1 cellular context compared by ENCODE assay signal in genomic region chr15:101156509-101157159, GRCh38.
TF ChIP-seq lines count a peak whose summit lies in the region.

No MANE protein-coding gene starts in this region.

TF ChIP-seq in GM12878, 131 proteins besides CTCF, POLR2A, EP300 and RAD21 (continued from another document and continues in another):
- TF ChIP-seq, protein P1, sequence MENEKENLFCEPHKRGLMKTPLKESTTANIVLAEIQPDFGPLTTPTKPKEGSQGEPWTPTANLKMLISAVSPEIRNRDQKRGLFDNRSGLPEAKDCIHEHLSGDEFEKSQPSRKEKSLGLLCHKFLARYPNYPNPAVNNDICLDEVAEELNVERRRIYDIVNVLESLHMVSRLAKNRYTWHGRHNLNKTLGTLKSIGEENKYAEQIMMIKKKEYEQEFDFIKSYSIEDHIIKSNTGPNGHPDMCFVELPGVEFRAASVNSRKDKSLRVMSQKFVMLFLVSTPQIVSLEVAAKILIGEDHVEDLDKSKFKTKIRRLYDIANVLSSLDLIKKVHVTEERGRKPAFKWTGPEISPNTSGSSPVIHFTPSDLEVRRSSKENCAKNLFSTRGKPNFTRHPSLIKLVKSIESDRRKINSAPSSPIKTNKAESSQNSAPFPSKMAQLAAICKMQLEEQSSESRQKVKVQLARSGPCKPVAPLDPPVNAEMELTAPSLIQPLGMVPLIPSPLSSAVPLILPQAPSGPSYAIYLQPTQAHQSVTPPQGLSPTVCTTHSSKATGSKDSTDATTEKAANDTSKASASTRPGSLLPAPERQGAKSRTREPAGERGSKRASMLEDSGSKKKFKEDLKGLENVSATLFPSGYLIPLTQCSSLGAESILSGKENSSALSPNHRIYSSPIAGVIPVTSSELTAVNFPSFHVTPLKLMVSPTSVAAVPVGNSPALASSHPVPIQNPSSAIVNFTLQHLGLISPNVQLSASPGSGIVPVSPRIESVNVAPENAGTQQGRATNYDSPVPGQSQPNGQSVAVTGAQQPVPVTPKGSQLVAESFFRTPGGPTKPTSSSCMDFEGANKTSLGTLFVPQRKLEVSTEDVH (IDR thresholded peaks at IDR 0.05; ENCODE audit: low read depth, partially characterized antibody) = peak; percentile 63
- no peak for TF ChIP-seq NFXL1 (IDR thresholded peaks at IDR 0.05; ENCODE audit: borderline replicate concordance)
- TF ChIP-seq HDAC2 (IDR thresholded peaks at IDR 0.05) = no peak
- TF ChIP-seq KAT2A (conservative IDR thresholded peaks at IDR 0.05; ENCODE audit: control insufficient read depth, low read depth, low read length) = no peak
- no peak for TF ChIP-seq TAF1 (IDR thresholded peaks at IDR 0.05; ENCODE audit: borderline replicate concordance, low read depth, low read length)
- TF ChIP-seq USF2 (IDR thresholded peaks at IDR 0.05; ENCODE audit: borderline replicate concordance, low read depth, low read length) = no peak
- no peak for TF ChIP-seq KDM1A (IDR thresholded peaks at IDR 0.05; ENCODE audit: borderline replicate concordance)
- peak; percentile 55; the same call in 1 of the 2 replicates for TF ChIP-seq NKRF (conservative IDR thresholded peaks at IDR 0.05)
- no peak for TF ChIP-seq TARDBP (IDR thresholded peaks at IDR 0.05; ENCODE audit: borderline replicate concordance)
- TF ChIP-seq, protein P2, sequence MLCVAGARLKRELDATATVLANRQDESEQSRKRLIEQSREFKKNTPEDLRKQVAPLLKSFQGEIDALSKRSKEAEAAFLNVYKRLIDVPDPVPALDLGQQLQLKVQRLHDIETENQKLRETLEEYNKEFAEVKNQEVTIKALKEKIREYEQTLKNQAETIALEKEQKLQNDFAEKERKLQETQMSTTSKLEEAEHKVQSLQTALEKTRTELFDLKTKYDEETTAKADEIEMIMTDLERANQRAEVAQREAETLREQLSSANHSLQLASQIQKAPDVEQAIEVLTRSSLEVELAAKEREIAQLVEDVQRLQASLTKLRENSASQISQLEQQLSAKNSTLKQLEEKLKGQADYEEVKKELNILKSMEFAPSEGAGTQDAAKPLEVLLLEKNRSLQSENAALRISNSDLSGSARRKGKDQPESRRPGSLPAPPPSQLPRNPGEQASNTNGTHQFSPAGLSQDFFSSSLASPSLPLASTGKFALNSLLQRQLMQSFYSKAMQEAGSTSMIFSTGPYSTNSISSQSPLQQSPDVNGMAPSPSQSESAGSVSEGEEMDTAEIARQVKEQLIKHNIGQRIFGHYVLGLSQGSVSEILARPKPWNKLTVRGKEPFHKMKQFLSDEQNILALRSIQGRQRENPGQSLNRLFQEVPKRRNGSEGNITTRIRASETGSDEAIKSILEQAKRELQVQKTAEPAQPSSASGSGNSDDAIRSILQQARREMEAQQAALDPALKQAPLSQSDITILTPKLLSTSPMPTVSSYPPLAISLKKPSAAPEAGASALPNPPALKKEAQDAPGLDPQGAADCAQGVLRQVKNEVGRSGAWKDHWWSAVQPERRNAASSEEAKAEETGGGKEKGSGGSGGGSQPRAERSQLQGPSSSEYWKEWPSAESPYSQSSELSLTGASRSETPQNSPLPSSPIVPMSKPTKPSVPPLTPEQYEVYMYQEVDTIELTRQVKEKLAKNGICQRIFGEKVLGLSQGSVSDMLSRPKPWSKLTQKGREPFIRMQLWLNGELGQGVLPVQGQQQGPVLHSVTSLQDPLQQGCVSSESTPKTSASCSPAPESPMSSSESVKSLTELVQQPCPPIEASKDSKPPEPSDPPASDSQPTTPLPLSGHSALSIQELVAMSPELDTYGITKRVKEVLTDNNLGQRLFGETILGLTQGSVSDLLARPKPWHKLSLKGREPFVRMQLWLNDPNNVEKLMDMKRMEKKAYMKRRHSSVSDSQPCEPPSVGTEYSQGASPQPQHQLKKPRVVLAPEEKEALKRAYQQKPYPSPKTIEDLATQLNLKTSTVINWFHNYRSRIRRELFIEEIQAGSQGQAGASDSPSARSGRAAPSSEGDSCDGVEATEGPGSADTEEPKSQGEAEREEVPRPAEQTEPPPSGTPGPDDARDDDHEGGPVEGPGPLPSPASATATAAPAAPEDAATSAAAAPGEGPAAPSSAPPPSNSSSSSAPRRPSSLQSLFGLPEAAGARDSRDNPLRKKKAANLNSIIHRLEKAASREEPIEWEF (IDR thresholded peaks at IDR 0.05; ENCODE audit: insufficient replicate concordance, low read depth, low read length) = no peak
- TF ChIP-seq DPF2 (IDR thresholded peaks at IDR 0.05) = no peak
- TF ChIP-seq MTA3 (IDR thresholded peaks at IDR 0.05; ENCODE audit: borderline replicate concordance, low read length) = no peak
- no peak for TF ChIP-seq BMI1 (IDR thresholded peaks at IDR 0.05; ENCODE audit: borderline replicate concordance)
- TF ChIP-seq, protein P3, sequence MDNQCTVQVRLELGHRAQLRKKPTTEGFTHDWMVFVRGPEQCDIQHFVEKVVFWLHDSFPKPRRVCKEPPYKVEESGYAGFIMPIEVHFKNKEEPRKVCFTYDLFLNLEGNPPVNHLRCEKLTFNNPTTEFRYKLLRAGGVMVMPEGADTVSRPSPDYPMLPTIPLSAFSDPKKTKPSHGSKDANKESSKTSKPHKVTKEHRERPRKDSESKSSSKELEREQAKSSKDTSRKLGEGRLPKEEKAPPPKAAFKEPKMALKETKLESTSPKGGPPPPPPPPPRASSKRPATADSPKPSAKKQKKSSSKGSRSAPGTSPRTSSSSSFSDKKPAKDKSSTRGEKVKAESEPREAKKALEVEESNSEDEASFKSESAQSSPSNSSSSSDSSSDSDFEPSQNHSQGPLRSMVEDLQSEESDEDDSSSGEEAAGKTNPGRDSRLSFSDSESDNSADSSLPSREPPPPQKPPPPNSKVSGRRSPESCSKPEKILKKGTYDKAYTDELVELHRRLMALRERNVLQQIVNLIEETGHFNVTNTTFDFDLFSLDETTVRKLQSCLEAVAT (IDR thresholded peaks at IDR 0.05) = no peak
- TF ChIP-seq MAX (IDR thresholded peaks at IDR 0.05; ENCODE audit: low read depth, low read length) = no peak
- peak; percentile 66; the same call in 1 of the 2 replicates for TF ChIP-seq TBL1XR1 (IDR thresholded peaks at IDR 0.05; ENCODE audit: low read depth, low read length)
- TF ChIP-seq ZNF24 (IDR thresholded peaks at IDR 0.05) = no peak
- no peak for TF ChIP-seq SMARCA5 (IDR thresholded peaks at IDR 0.05)
- peak; percentile 70 for TF ChIP-seq MEF2A (IDR thresholded peaks at IDR 0.05; ENCODE audit: insufficient read depth, low read depth, low read length)
- TF ChIP-seq IKZF2 (IDR thresholded peaks at IDR 0.05) = peak; percentile 23 to 62; a peak in 1 of 4 replicates
- TF ChIP-seq JUND (IDR thresholded peaks at IDR 0.05; ENCODE audit: low read depth, low read length) = peak; percentile 72
- peak; percentile 86; the same call in 1 of the 2 replicates for TF ChIP-seq TCF3 (IDR thresholded peaks at IDR 0.05; ENCODE audit: borderline replicate concordance, insufficient read depth, low read depth, low read length)
- TF ChIP-seq SREBF1 (IDR thresholded peaks at IDR 0.05; ENCODE audit: low read length) = no peak
- no peak for TF ChIP-seq E2F4 (IDR thresholded peaks at IDR 0.05; ENCODE audit: low read depth, low read length)
- TF ChIP-seq CREB1 (IDR thresholded peaks at IDR 0.05; ENCODE audit: low read depth) = peak; percentile 89
- TF ChIP-seq GATAD2B (conservative IDR thresholded peaks at IDR 0.05; ENCODE audit: low read depth) = peak; percentile 67
- peak; percentile 38; the same call in 1 of the 2 replicates for TF ChIP-seq PAX5 (IDR thresholded peaks at IDR 0.05; ENCODE audit: borderline replicate concordance, low read depth, low read length)
- TF ChIP-seq BHLHE40 (IDR thresholded peaks at IDR 0.05; ENCODE audit: borderline replicate concordance in 1 of 2, low read depth in 2 of 2, low read length in 1 of 2) = peak; percentile 70 to 77; a peak in 3 of 4 replicates
- no peak for TF ChIP-seq TCF7 (IDR thresholded peaks at IDR 0.05; ENCODE audit: borderline replicate concordance)
- TF ChIP-seq PAX8 (IDR thresholded peaks at IDR 0.05) = no peak
- TF ChIP-seq SREBF2 (IDR thresholded peaks at IDR 0.05; ENCODE audit: low read length) = no peak
- no peak for TF ChIP-seq BRCA1 (IDR thresholded peaks at IDR 0.05; ENCODE audit: low read depth, low read length)
- TF ChIP-seq, protein P4, sequence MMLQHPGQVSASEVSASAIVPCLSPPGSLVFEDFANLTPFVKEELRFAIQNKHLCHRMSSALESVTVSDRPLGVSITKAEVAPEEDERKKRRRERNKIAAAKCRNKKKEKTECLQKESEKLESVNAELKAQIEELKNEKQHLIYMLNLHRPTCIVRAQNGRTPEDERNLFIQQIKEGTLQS (IDR thresholded peaks at IDR 0.05; ENCODE audit: borderline replicate concordance, extremely low read depth, low read depth, low read length) = no peak
- 0 out of 2 replicates have a peak, but pooled peaks have one; percentile 61 for TF ChIP-seq SIN3A (IDR thresholded peaks at IDR 0.05; ENCODE audit: low read depth, low read length)
- TF ChIP-seq FOS (IDR thresholded peaks at IDR 0.05; ENCODE audit: borderline replicate concordance, extremely low read depth, insufficient read length) = no peak
- TF ChIP-seq NFIC (IDR thresholded peaks at IDR 0.05; ENCODE audit: low read depth, low read length) = peak; percentile 63
- peak in 1 of 2 experiments; percentile 84; a peak in 2 of 4 replicates for TF ChIP-seq ETV6 (conservative IDR thresholded peaks at IDR 0.05 in 1 of 2, IDR thresholded peaks at IDR 0.05 in 1 of 2; ENCODE audit: borderline replicate concordance in 1 of 2, low read depth in 1 of 2)
- TF ChIP-seq, protein P5, sequence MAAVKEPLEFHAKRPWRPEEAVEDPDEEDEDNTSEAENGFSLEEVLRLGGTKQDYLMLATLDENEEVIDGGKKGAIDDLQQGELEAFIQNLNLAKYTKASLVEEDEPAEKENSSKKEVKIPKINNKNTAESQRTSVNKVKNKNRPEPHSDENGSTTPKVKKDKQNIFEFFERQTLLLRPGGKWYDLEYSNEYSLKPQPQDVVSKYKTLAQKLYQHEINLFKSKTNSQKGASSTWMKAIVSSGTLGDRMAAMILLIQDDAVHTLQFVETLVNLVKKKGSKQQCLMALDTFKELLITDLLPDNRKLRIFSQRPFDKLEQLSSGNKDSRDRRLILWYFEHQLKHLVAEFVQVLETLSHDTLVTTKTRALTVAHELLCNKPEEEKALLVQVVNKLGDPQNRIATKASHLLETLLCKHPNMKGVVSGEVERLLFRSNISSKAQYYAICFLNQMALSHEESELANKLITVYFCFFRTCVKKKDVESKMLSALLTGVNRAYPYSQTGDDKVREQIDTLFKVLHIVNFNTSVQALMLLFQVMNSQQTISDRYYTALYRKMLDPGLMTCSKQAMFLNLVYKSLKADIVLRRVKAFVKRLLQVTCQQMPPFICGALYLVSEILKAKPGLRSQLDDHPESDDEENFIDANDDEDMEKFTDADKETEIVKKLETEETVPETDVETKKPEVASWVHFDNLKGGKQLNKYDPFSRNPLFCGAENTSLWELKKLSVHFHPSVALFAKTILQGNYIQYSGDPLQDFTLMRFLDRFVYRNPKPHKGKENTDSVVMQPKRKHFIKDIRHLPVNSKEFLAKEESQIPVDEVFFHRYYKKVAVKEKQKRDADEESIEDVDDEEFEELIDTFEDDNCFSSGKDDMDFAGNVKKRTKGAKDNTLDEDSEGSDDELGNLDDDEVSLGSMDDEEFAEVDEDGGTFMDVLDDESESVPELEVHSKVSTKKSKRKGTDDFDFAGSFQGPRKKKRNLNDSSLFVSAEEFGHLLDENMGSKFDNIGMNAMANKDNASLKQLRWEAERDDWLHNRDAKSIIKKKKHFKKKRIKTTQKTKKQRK (IDR thresholded peaks at IDR 0.05; ENCODE audit: low read depth, low read length) = no peak
- TF ChIP-seq IKZF1 (conservative IDR thresholded peaks at IDR 0.05) = peak; percentile 70
